In genomic region chr18:31232779-31233424, GRCh38 we compare ENCODE assay signal across 2 cellular contexts.
TF ChIP-seq lines count a peak whose summit lies in the region.

No MANE protein-coding gene starts in this region.

TF ChIP-seq in K562, 482 proteins besides CTCF, POLR2A, EP300 and RAD21 (continued from another document):
- no peak for TF ChIP-seq RERE (CRISPR knock-in tag; IDR thresholded peaks at IDR 0.05; ENCODE audit: borderline replicate concordance)
- TF ChIP-seq TRIM25 (IDR thresholded peaks at IDR 0.05; ENCODE audit: borderline replicate concordance): no peak
- TF ChIP-seq MCM7 (IDR thresholded peaks at IDR 0.05): no peak
- TF ChIP-seq RBM25 (IDR thresholded peaks at IDR 0.05; ENCODE audit: low read depth, low read length, severe bottlenecking): no peak
- no peak for TF ChIP-seq NR2C1 (IDR thresholded peaks at IDR 0.05)
- no peak for TF ChIP-seq NR2C1 (tag; IDR thresholded peaks at IDR 0.05)
- TF ChIP-seq ZNF717 (CRISPR knock-in tag; IDR thresholded peaks at IDR 0.05): no peak
- TF ChIP-seq KDM5B (IDR thresholded peaks at IDR 0.05; ENCODE audit: insufficient replicate concordance, low read depth, low read length): no peak
- TF ChIP-seq MAFK (IDR thresholded peaks at IDR 0.05; ENCODE audit: low read length): no peak
- no peak for TF ChIP-seq NR3C1 (CRISPR knock-in tag; IDR thresholded peaks at IDR 0.05)
- no peak for TF ChIP-seq ZNF232 (CRISPR knock-in tag; IDR thresholded peaks at IDR 0.05)
- TF ChIP-seq, protein P1, sequence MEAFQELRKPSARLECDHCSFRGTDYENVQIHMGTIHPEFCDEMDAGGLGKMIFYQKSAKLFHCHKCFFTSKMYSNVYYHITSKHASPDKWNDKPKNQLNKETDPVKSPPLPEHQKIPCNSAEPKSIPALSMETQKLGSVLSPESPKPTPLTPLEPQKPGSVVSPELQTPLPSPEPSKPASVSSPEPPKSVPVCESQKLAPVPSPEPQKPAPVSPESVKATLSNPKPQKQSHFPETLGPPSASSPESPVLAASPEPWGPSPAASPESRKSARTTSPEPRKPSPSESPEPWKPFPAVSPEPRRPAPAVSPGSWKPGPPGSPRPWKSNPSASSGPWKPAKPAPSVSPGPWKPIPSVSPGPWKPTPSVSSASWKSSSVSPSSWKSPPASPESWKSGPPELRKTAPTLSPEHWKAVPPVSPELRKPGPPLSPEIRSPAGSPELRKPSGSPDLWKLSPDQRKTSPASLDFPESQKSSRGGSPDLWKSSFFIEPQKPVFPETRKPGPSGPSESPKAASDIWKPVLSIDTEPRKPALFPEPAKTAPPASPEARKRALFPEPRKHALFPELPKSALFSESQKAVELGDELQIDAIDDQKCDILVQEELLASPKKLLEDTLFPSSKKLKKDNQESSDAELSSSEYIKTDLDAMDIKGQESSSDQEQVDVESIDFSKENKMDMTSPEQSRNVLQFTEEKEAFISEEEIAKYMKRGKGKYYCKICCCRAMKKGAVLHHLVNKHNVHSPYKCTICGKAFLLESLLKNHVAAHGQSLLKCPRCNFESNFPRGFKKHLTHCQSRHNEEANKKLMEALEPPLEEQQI (IDR thresholded peaks at IDR 0.05): no peak
- no peak for TF ChIP-seq NKRF (IDR thresholded peaks at IDR 0.05; ENCODE audit: borderline replicate concordance)
- TF ChIP-seq ZNF707 (CRISPR knock-in tag; conservative IDR thresholded peaks at IDR 0.05): no peak
- TF ChIP-seq HSF4 (CRISPR knock-in tag; IDR thresholded peaks at IDR 0.05; ENCODE audit: borderline replicate concordance): no peak
- TF ChIP-seq ILF3 (IDR thresholded peaks at IDR 0.05; ENCODE audit: borderline replicate concordance): no peak
- no peak for TF ChIP-seq FOXA3 (CRISPR knock-in tag; conservative IDR thresholded peaks at IDR 0.05 in 1 of 2, IDR thresholded peaks at IDR 0.05 in 1 of 2)
- TF ChIP-seq ZC3H11A (IDR thresholded peaks at IDR 0.05; ENCODE audit: low read depth, low read length): no peak

TF ChIP-seq in liver, 16 proteins besides CTCF, POLR2A, EP300 and RAD21 (continued from another document):
- TF ChIP-seq, protein P2, sequence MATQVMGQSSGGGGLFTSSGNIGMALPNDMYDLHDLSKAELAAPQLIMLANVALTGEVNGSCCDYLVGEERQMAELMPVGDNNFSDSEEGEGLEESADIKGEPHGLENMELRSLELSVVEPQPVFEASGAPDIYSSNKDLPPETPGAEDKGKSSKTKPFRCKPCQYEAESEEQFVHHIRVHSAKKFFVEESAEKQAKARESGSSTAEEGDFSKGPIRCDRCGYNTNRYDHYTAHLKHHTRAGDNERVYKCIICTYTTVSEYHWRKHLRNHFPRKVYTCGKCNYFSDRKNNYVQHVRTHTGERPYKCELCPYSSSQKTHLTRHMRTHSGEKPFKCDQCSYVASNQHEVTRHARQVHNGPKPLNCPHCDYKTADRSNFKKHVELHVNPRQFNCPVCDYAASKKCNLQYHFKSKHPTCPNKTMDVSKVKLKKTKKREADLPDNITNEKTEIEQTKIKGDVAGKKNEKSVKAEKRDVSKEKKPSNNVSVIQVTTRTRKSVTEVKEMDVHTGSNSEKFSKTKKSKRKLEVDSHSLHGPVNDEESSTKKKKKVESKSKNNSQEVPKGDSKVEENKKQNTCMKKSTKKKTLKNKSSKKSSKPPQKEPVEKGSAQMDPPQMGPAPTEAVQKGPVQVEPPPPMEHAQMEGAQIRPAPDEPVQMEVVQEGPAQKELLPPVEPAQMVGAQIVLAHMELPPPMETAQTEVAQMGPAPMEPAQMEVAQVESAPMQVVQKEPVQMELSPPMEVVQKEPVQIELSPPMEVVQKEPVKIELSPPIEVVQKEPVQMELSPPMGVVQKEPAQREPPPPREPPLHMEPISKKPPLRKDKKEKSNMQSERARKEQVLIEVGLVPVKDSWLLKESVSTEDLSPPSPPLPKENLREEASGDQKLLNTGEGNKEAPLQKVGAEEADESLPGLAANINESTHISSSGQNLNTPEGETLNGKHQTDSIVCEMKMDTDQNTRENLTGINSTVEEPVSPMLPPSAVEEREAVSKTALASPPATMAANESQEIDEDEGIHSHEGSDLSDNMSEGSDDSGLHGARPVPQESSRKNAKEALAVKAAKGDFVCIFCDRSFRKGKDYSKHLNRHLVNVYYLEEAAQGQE (IDR thresholded peaks at IDR 0.05): no peak
- TF ChIP-seq SP1 (IDR thresholded peaks at IDR 0.05) (no peak), JUND (IDR thresholded peaks at IDR 0.05) (no peak), FOXA2 (IDR thresholded peaks at IDR 0.05) (no peak), ATF3 (IDR thresholded peaks at IDR 0.05) (no peak)
